8 cellular contexts compared by ENCODE assay signal in the genomic region with DNA sequence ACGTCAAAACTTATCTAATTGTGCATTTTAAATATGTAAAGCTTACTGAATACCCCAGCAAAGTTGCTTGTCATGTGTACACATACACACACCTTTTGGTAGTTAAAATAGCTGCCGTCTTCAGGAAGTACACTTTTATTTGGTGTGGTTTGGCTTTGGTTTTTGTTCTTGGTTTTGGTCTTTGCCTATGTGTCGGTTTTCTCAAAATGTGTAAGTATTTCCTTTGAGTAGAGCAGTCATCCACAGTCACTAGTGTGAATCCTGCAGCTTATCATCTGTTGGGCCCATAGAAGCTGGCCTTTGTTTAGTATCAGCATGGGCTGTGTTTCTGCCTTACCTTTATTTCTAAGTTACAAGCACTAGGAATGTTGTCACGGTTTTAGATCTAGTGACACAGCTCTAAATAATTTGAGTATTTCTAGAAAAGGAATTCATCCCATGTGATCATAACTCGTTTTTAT. TPM values are rescaled to one million over a fixed set of nuclear protein-coding genes. Genes with fewer than 3 reads are reported as not detected.
DNase-seq lines count a peak whose midpoint lies in the region; ATAC-seq and TF ChIP-seq lines count a peak whose summit lies in the region.

No MANE protein-coding gene starts in this region.

- DNase-seq in hepatocyte (ENCODE audit: low spot score): no peak
- DNase-seq in stimulated activated naive B cell treated with anti-CD40 and anti-IgM and Interleukin-4, amounts not matched to agents 10 μg/mL and 1 μg/mL and 100 μg/mL, for 72 hours: peak; percentile 11
- DNase-seq in omental fat pad (ENCODE audit: low spot score): no peak
- DNase-seq in HK-2 (ENCODE audit: unreplicated experiment): no peak

- H3K4me2 ChIP-seq in hepatocyte: peak overlapping the region; percentile 80

- H3K79me2 ChIP-seq in hepatocyte: peaks cover 63% of the 10 kb centered on the region

- H3K27me3 Mint-ChIP-seq in stimulated activated naive B cell treated with anti-CD40 and anti-IgM and Interleukin-4, amounts not matched to agents 10 μg/mL and 1 μg/mL and 100 μg/mL, for 72 hours: no peaks in the 10 kb centered on the region

- peak; percentile 45 for ATAC-seq in GM18868 (IDR thresholded peaks at IDR 0.05; ENCODE audit: unreplicated experiment)
- peak; percentile 63 for ATAC-seq in HG03095 (IDR thresholded peaks at IDR 0.05; ENCODE audit: unreplicated experiment)
- peak; percentile 61 to 65 for ATAC-seq in stimulated activated naive B cell treated with anti-CD40 and anti-IgM and Interleukin-4, amounts not matched to agents 10 μg/mL and 1 μg/mL and 100 μg/mL, for 72 hours (replicated peaks)
- ATAC-seq in omental fat pad (ENCODE audit: low FRiP score): no peak

- no peaks in the 10 kb centered on the region for H3K9me2 ChIP-seq in hepatocyte (replicated peaks; ENCODE audit: insufficient read depth)

- no peaks in the 10 kb centered on the region for H3K9me3 Mint-ChIP-seq in stimulated activated naive B cell treated with anti-CD40 and anti-IgM and Interleukin-4, amounts not matched to agents 10 μg/mL and 1 μg/mL and 100 μg/mL, for 72 hours

- peaks cover 27% of the 10 kb centered on the region for H3K4me1 ChIP-seq in hepatocyte (ENCODE audit: insufficient read depth)

- H3K4me3 Mint-ChIP-seq in stimulated activated naive B cell treated with anti-CD40 and anti-IgM and Interleukin-4, amounts not matched to agents 10 μg/mL and 1 μg/mL and 100 μg/mL, for 72 hours: peak overlapping the region; percentile 93 to 95

- no peaks in the 10 kb centered on the region for H3K9me3 ChIP-seq in hepatocyte (ENCODE audit: low read depth)

- peaks cover 24% of the 10 kb centered on the region for H4K20me1 ChIP-seq in hepatocyte (ENCODE audit: insufficient read depth, poor library complexity, severe bottlenecking)

- TF ChIP-seq CTCF in 22Rv1 (IDR thresholded peaks at IDR 0.05): no peak
- TF ChIP-seq CTCF in VCaP (conservative IDR thresholded peaks at IDR 0.05): no peak
- TF ChIP-seq CTCF in hepatocyte (IDR thresholded peaks at IDR 0.05; ENCODE audit: poor library complexity): no peak
- TF ChIP-seq CTCF in omental fat pad (IDR thresholded peaks at IDR 0.05): no peak

- no peaks in the 10 kb centered on the region for H3K27me3 ChIP-seq in hepatocyte

- H3K36me3 Mint-ChIP-seq in stimulated activated naive B cell treated with anti-CD40 and anti-IgM and Interleukin-4, amounts not matched to agents 10 μg/mL and 1 μg/mL and 100 μg/mL, for 72 hours: peaks cover 7% of the 10 kb centered on the region in 2 donors

- no peak overlapping the region for H2AFZ ChIP-seq in hepatocyte

- 10% methylated on average over 5 of the region's 5 CpGs for WGBS in hepatocyte (ENCODE audit: low lambda C conversion rate, missing lambda C conversion rate)

- peaks cover 21 to 26% of the 10 kb centered on the region in 2 donors for H3K4me1 Mint-ChIP-seq in stimulated activated naive B cell treated with anti-CD40 and anti-IgM and Interleukin-4, amounts not matched to agents 10 μg/mL and 1 μg/mL and 100 μg/mL, for 72 hours

- H3K27ac Mint-ChIP-seq in stimulated activated naive B cell treated with anti-CD40 and anti-IgM and Interleukin-4, amounts not matched to agents 10 μg/mL and 1 μg/mL and 100 μg/mL, for 72 hours: no peak overlapping the region

- H3K4me3 ChIP-seq in hepatocyte: peak overlapping the region; percentile 44

- H3K27ac ChIP-seq in 22Rv1: peak overlapping the region; percentile 85
- peak overlapping the region; percentile 86 for H3K27ac ChIP-seq in VCaP
- H3K27ac ChIP-seq in hepatocyte: peak overlapping the region; percentile 84

- H3K36me3 ChIP-seq in hepatocyte (replicated peaks; ENCODE audit: insufficient read depth, low read depth): peaks cover 2% of the 10 kb centered on the region

RNA-seq across cellular contexts. Expression of a gene that starts 35.3 kb away (rescaled TPM):
- total RNA-seq in hepatocyte (96.4 and 99.8 TPM in 2 replicates), omental fat pad (100 to 1,000 TPM in 3 of 4 donors, 10 to 100 TPM in 1; 80.7 to 201 (median 139) TPM)
- 62.5 and 67.7 TPM in 2 replicates for polyA plus RNA-seq in hepatocyte

RNA-seq across cellular contexts. Expression of a gene that starts 43.0 kb away (rescaled TPM):
- total RNA-seq in hepatocyte (1.0 and 1.7 TPM in 2 replicates), omental fat pad (not detected)
- 0.58 TPM in 1 of 2 replicates, not detected in the other for polyA plus RNA-seq in hepatocyte

RNA-seq across cellular contexts. Expression of a gene that starts 51.7 kb away (rescaled TPM):
- not detected in 2 replicates for total RNA-seq in hepatocyte
- not detected in 2 replicates for polyA plus RNA-seq in hepatocyte
- total RNA-seq in omental fat pad: not detected
